1 cellular context compared by ENCODE assay signal in genomic region chr12:115387392-115387791, GRCh38.
TF ChIP-seq lines count a peak whose summit lies in the region.

No MANE protein-coding gene starts in this region.

TF ChIP-seq in HepG2, 621 proteins besides CTCF, POLR2A, EP300 and RAD21 (continued from another document and continues in another):
- TF ChIP-seq TRIM22 (IDR thresholded peaks at IDR 0.05) = no peak
- TF ChIP-seq ETS1 (CRISPR knock-in tag; IDR thresholded peaks at IDR 0.05) = no peak
- no peak for TF ChIP-seq EED (CRISPR knock-in tag; IDR thresholded peaks at IDR 0.05)
- no peak for TF ChIP-seq E2F2 (CRISPR knock-in tag; IDR thresholded peaks at IDR 0.05; ENCODE audit: borderline replicate concordance)
- no peak for TF ChIP-seq ZFY (CRISPR knock-in tag; IDR thresholded peaks at IDR 0.05)
- TF ChIP-seq SMAD3 (CRISPR knock-in tag; IDR thresholded peaks at IDR 0.05) = no peak
- TF ChIP-seq NPAS2 (CRISPR knock-in tag; IDR thresholded peaks at IDR 0.05; ENCODE audit: borderline replicate concordance) = no peak
- TF ChIP-seq SP2 (CRISPR knock-in tag; IDR thresholded peaks at IDR 0.05) = no peak
- TF ChIP-seq BATF2 (CRISPR knock-in tag; IDR thresholded peaks at IDR 0.05) = no peak
- TF ChIP-seq SOX5 (CRISPR knock-in tag; IDR thresholded peaks at IDR 0.05; ENCODE audit: borderline replicate concordance) = peak; percentile 37; the same call in 1 of the 2 replicates
- TF ChIP-seq, protein P1, sequence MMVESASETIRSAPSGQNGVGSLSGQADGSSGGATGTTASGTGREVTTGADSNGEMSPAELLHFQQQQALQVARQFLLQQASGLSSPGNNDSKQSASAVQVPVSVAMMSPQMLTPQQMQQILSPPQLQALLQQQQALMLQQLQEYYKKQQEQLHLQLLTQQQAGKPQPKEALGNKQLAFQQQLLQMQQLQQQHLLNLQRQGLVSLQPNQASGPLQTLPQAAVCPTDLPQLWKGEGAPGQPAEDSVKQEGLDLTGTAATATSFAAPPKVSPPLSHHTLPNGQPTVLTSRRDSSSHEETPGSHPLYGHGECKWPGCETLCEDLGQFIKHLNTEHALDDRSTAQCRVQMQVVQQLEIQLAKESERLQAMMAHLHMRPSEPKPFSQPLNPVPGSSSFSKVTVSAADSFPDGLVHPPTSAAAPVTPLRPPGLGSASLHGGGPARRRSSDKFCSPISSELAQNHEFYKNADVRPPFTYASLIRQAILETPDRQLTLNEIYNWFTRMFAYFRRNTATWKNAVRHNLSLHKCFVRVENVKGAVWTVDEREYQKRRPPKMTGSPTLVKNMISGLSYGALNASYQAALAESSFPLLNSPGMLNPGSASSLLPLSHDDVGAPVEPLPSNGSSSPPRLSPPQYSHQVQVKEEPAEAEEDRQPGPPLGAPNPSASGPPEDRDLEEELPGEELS (CRISPR knock-in tag; IDR thresholded peaks at IDR 0.05) = peak; percentile 52; the same call in 1 of the 2 replicates
- peak; percentile 72 for TF ChIP-seq ZNF24 (IDR thresholded peaks at IDR 0.05)
- TF ChIP-seq NFAT5 (CRISPR knock-in tag; IDR thresholded peaks at IDR 0.05) = no peak
- TF ChIP-seq SAP130 (CRISPR knock-in tag; IDR thresholded peaks at IDR 0.05; ENCODE audit: low read depth) = peak; percentile 25; the same call in 1 of the 2 replicates
- TF ChIP-seq FOXA3 (CRISPR knock-in tag; IDR thresholded peaks at IDR 0.05) = peak; percentile 44; the same call in 1 of the 2 replicates
- no peak for TF ChIP-seq ZFP36 (IDR thresholded peaks at IDR 0.05; ENCODE audit: borderline replicate concordance, low read depth, low read length, partially characterized antibody)
- peak; percentile 26; the same call in 1 of the 2 replicates for TF ChIP-seq CREM (IDR thresholded peaks at IDR 0.05)
- TF ChIP-seq CREM (CRISPR knock-in tag; IDR thresholded peaks at IDR 0.05) = no peak
- no peak for TF ChIP-seq ZSCAN25 (CRISPR knock-in tag; IDR thresholded peaks at IDR 0.05)
- no peak for TF ChIP-seq POGZ (CRISPR knock-in tag; IDR thresholded peaks at IDR 0.05)
- no peak for TF ChIP-seq ZNF101 (CRISPR knock-in tag; IDR thresholded peaks at IDR 0.05; ENCODE audit: borderline replicate concordance, low read depth)
- peak; percentile 65; the same call in 1 of the 2 replicates for TF ChIP-seq MIXL1 (CRISPR knock-in tag; IDR thresholded peaks at IDR 0.05)
- peak; percentile 30; the same call in 1 of the 2 replicates for TF ChIP-seq HNF4G (IDR thresholded peaks at IDR 0.05; ENCODE audit: borderline replicate concordance, low read depth, low read length)
- TF ChIP-seq HNF4G (CRISPR knock-in tag; IDR thresholded peaks at IDR 0.05; ENCODE audit: borderline replicate concordance, low read depth) = no peak
- TF ChIP-seq HNF4A (CRISPR knock-in tag; IDR thresholded peaks at IDR 0.05) = peak; percentile 79
- no peak for TF ChIP-seq ZBTB20 (CRISPR knock-in tag; IDR thresholded peaks at IDR 0.05; ENCODE audit: borderline replicate concordance, low read depth)
- peak; percentile 52; the same call in 1 of the 2 replicates for TF ChIP-seq PHF21A (CRISPR knock-in tag; IDR thresholded peaks at IDR 0.05)
- TF ChIP-seq MEF2D (CRISPR knock-in tag; IDR thresholded peaks at IDR 0.05) = no peak
- TF ChIP-seq RXRB (CRISPR knock-in tag; IDR thresholded peaks at IDR 0.05; ENCODE audit: borderline replicate concordance) = peak; percentile 58; the same call in 1 of the 2 replicates
- TF ChIP-seq ZUFSP (CRISPR knock-in tag; IDR thresholded peaks at IDR 0.05; ENCODE audit: borderline replicate concordance) = no peak
- TF ChIP-seq FIP1L1 (IDR thresholded peaks at IDR 0.05; ENCODE audit: borderline replicate concordance, insufficient read depth, low read depth, low read length) = no peak
- TF ChIP-seq SRSF4 (IDR thresholded peaks at IDR 0.05; ENCODE audit: low read depth, low read length, poor library complexity, severe bottlenecking) = no peak
- TF ChIP-seq ATF6 (CRISPR knock-in tag; conservative IDR thresholded peaks at IDR 0.05) = no peak
- peak; percentile 25 for TF ChIP-seq SKI (IDR thresholded peaks at IDR 0.05; ENCODE audit: partially characterized antibody)
- TF ChIP-seq ZNF3 (CRISPR knock-in tag; IDR thresholded peaks at IDR 0.05) = 0 out of 2 replicates have a peak, but pooled peaks have one; percentile 53
- no peak for TF ChIP-seq GLI4 (CRISPR knock-in tag; IDR thresholded peaks at IDR 0.05; ENCODE audit: borderline replicate concordance)
- TF ChIP-seq ZSCAN12 (CRISPR knock-in tag; IDR thresholded peaks at IDR 0.05) = no peak
- no peak for TF ChIP-seq KDM2A (CRISPR knock-in tag; IDR thresholded peaks at IDR 0.05; ENCODE audit: borderline replicate concordance, low read depth)
- TF ChIP-seq ZNF264 (CRISPR knock-in tag; IDR thresholded peaks at IDR 0.05) = 0 out of 2 replicates have a peak, but pooled peaks have one; percentile 26
- no peak for TF ChIP-seq ZNF777 (CRISPR knock-in tag; IDR thresholded peaks at IDR 0.05)
- peak; percentile 44; the same call in 1 of the 2 replicates for TF ChIP-seq RARA (CRISPR knock-in tag; IDR thresholded peaks at IDR 0.05)
- TF ChIP-seq AKNA (CRISPR knock-in tag; IDR thresholded peaks at IDR 0.05; ENCODE audit: borderline replicate concordance) = no peak
- no peak for TF ChIP-seq ZNF563 (CRISPR knock-in tag; IDR thresholded peaks at IDR 0.05)
